In the genomic region with DNA sequence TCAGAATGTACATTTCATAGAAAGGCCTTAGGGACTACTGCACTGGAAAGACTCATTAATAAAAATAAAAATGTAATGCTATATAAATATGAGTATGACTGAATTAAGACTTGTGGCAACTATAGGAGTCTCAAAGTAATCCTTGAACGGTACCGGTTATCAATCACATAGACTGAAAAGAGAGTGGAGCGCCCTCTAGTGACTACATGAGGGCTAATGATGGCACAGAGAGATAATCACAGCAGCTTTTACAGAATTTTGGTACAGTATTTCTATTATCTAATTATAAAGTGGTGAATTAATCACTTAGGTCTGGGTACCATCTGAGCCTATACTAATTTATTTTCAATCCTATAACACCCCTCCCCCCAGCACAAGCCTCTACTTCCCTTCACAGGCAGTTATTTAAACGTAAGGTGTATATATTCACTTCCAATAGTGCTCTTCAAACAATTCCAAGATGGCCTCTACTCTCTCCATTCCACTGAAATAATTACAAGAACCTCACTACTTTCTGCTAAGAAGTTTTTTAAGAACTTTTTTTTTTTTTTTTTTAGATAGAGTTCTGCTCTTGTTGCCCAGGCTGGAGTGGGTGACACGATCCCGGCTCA, we compare ENCODE assay signal across 8 cellular contexts. TPM values are rescaled to one million over a fixed set of nuclear protein-coding genes. Genes with fewer than 3 reads are reported as not detected.
DNase-seq lines count a peak whose midpoint lies in the region; ATAC-seq and TF ChIP-seq lines count a peak whose summit lies in the region.

No MANE protein-coding gene starts in this region.

- no peak for ATAC-seq in GM21529 (IDR thresholded peaks at IDR 0.05; ENCODE audit: unreplicated experiment)

- no peak overlapping the region for H3K4me3 ChIP-seq in WI38 (ENCODE audit: low read depth, low read length)

- peak; percentile 56 for TF ChIP-seq CTCF in WI38 (IDR thresholded peaks at IDR 0.05; ENCODE audit: low read depth, low read length)

- DNase-seq in DMS 273 (lab: John Stamatoyannopoulos, UW; ENCODE audit: unreplicated experiment), result peak; percentile 59
- no peak for DNase-seq in DMS 273 treated with DMSO at 0.1 percent for 48 hours (lab: John Stamatoyannopoulos, UW)
- DNase-seq in NCI-H1417 (lab: John Stamatoyannopoulos, UW), result peak in 2 of 3 experiments; percentile 54 to 61
- peak; percentile 19 for DNase-seq in dedifferentiated amniotic fluid mesenchymal stem cell (ENCODE audit: extremely low spot score)
- DNase-seq in lung microvascular endothelial cell (ENCODE audit: low read depth in 2 of 2), result peak; percentile 49 to 64
- DNase-seq in stimulated activated CD8-positive, alpha-beta memory T cell treated with anti-CD3 and anti-CD28 coated beads, Interleukin-7, amount 100 ng/mL, for 24 hours (ENCODE audit: low read depth), result peak; percentile 5

RNA-seq across cellular contexts. Expression of a gene that starts 40.7 kb away (rescaled TPM):
- total RNA-seq in lung microvascular endothelial cell, result 19.0 and 22.4 TPM in 2 replicates
